15 cellular contexts compared by ENCODE assay signal in the genomic region with DNA sequence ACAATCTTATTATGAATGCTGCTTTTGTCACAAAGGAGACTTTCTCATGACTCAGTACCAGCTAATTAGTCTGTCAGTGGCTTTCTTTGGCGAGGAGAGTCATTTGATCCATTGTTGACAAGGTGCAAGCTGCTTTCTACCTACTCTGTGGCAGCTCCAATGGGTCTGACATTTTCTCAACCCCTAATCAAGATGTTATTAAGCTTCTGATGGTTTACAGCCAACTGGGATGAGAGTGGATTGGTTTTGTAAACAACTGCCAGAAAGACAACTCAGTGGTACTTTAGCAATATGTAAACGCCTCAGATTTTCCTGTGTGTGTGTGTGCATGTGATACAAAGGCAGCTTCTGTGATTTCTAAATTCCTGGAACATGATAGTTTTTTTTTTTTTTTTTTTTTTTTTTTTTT. TPM values are rescaled to one million over a fixed set of nuclear protein-coding genes. Genes with fewer than 3 reads are reported as not detected.
DNase-seq lines count a peak whose midpoint lies in the region; ATAC-seq, FAIRE-seq and TF ChIP-seq lines count a peak whose summit lies in the region.
"Had no signal": no experiment of that assay in that cellular context is flagged by ENCODE, and none has a peak within 500 bp of the region (broad histone marks: within the 10 kb centered on the region; RNA-seq: fewer than 3 reads in every experiment).

No MANE protein-coding gene starts in this region.

- H3K9ac ChIP-seq in GM12878 (ENCODE audit: control insufficient read depth, insufficient read depth, low read length) (no peak overlapping the region), colonic mucosa (ENCODE audit: low read depth in 2 of 2, low read length in 2 of 2) (no peak overlapping the region)

- H2AFZ ChIP-seq in GM12878 (ENCODE audit: control insufficient read depth, low read depth, low read length): no peak overlapping the region

- H3K79me2 ChIP-seq in GM12878 (ENCODE audit: control insufficient read depth, insufficient read depth, low read length): no peaks in the 10 kb centered on the region

- ATAC-seq in GM12878 (no peak), HG02884 (IDR thresholded peaks at IDR 0.05; ENCODE audit: unreplicated experiment) (no peak)
- no peak for ATAC-seq in stimulated activated naive CD8-positive, alpha-beta T cell treated with anti-CD3 and anti-CD28 coated beads, Interleukin-15, Interleukin-2, amounts not matched to agents 100 U/mL and 50 U/mL, for 24 hours
- ATAC-seq: effector memory CD8-positive, alpha-beta T cell had no signal

- no peak for TF ChIP-seq EP300 in GM12878 (IDR thresholded peaks at IDR 0.05; ENCODE audit: borderline replicate concordance in 1 of 2, control insufficient read depth in 1 of 2, low read depth in 2 of 2, low read length in 2 of 2)

- no peak for TF ChIP-seq RAD21 in GM12878 (IDR thresholded peaks at IDR 0.05; ENCODE audit: insufficient read depth, low read depth, low read length)

- no peaks in the 10 kb centered on the region for H3K27me3 ChIP-seq in GM12878 (replicated peaks in 1 of 2; ENCODE audit: control insufficient read depth in 2 of 2, insufficient read depth in 2 of 2, low read length in 1 of 2)
- H3K27me3 ChIP-seq in colonic mucosa: no peaks in the 10 kb centered on the region
- H3K27me3 ChIP-seq in uterus: no peaks in the 10 kb centered on the region
- H3K27me3 ChIP-seq: BE2C had no signal

- no peak for FAIRE-seq in GM12878 (lab: Jason Lieb, UNC)
- FAIRE-seq in islet of Langerhans (lab: Jason Lieb, UNC): peak; percentile 5

- no peak overlapping the region for H3K4me2 ChIP-seq in GM12878 (ENCODE audit: control insufficient read depth, insufficient read depth)

- no peaks in the 10 kb centered on the region for H3K36me3 ChIP-seq in GM12878 (ENCODE audit: control insufficient read depth in 2 of 2, insufficient read depth in 2 of 2, low read length in 1 of 2)
- no peaks in the 10 kb centered on the region for H3K36me3 ChIP-seq in colonic mucosa
- no peaks in the 10 kb centered on the region for H3K36me3 ChIP-seq in uterus
- H3K36me3 ChIP-seq: BE2C had no signal

- in situ Hi-C loops in GM12878 (cut with MboI): no loop called here

- no peak for TF ChIP-seq CTCF in GM12878 (IDR thresholded peaks at IDR 0.05 in 2 of 3, conservative IDR thresholded peaks at IDR 0.05 in 1 of 3; ENCODE audit: control insufficient read depth in 2 of 3, extremely low read depth in 1 of 3, insufficient read depth in 1 of 3, low read depth in 3 of 3, low read length in 3 of 3)
- TF ChIP-seq CTCF in colonic mucosa (IDR thresholded peaks at IDR 0.05): no peak
- no peak for TF ChIP-seq CTCF in uterus (IDR thresholded peaks at IDR 0.05)

- H4K20me1 ChIP-seq in GM12878 (ENCODE audit: control insufficient read depth, insufficient read depth): no peaks in the 10 kb centered on the region

- DNase-seq in COR-L47 (lab: John Stamatoyannopoulos, UW): peak; percentile 87
- DNase-seq in NCI-H1436 treated with DMSO at 0.1 percent for 48 hours (lab: John Stamatoyannopoulos, UW): peak; percentile 68
- DNase-seq in GM12878 (ENCODE audit: low read depth, low spot score): no peak
- DNase-seq in colonic mucosa: no peak
- no peak for DNase-seq in uterus
- DNase-seq in stimulated activated naive CD8-positive, alpha-beta T cell treated with anti-CD3 and anti-CD28 coated beads, Interleukin-15, Interleukin-2, amounts not matched to agents 100 U/mL and 50 U/mL, for 24 hours: no peak
- DNase-seq: activated B cell treated with CpG ODN at 0.5 μM for 24 hours; BE2C; effector memory CD8-positive, alpha-beta T cell; GDM1; hippocampal formation had no signal

- CTCF ChIA-PET in GM12878 (lab: Yijun Ruan, JAX): interaction anchor here (1.0 to 1.4 kb wide), 2 partner anchors 23 to 34 kb away, joined by 3 to 6 read pairs; no protein-coding TSS in a partner anchor

- no TSS peak for BruUV-seq in GM12878 (replicated peaks; lab: Mats Ljungman, UMichigan)

- POLR2A ChIA-PET in GM12878 (lab: Charles Lee): interaction anchor here (0.6 to 3.0 kb wide), 3 partner anchors 12 to 75 kb away, joined by 3 to 9 read pairs (median 3); no protein-coding TSS in a partner anchor

- 93% methylated on average over 2 of the region's 2 CpGs for WGBS in GM12878 (ENCODE audit: insufficient coverage, insufficient replicate concordance, low lambda C conversion rate, missing lambda C conversion rate)

- SMC1A ChIA-PET in GM12878 (lab: Charles Lee; ENCODE audit: uncharacterized antibody, unreplicated experiment): interaction anchor here (0.9 to 6.2 kb wide), 7 partner anchors 10 to 30 kb away, joined by 3 to 38 read pairs (median 4); no protein-coding TSS in a partner anchor

- H3K4me1 ChIP-seq in GM12878 (ENCODE audit: control insufficient read depth, insufficient read depth, low read length) (peaks cover 31% of the 10 kb centered on the region), colonic mucosa (no peaks in the 10 kb centered on the region), uterus (no peaks in the 10 kb centered on the region)

- RAD21 ChIA-PET in GM12878 (lab: Charles Lee; ENCODE audit: unreplicated experiment): interaction anchor here (0.7 to 1.7 kb wide), 2 partner anchors 10 to 17 kb away, joined by 3 to 9 read pairs; no protein-coding TSS in a partner anchor

- TF ChIP-seq POLR2A in GM12878 (IDR thresholded peaks at IDR 0.05; ENCODE audit: low read depth, low read length) (no peak), uterus (IDR thresholded peaks at IDR 0.05) (no peak)

- no peaks in the 10 kb centered on the region for H3K9me3 ChIP-seq in GM12878 (replicated peaks; ENCODE audit: control insufficient read depth, insufficient read depth, low read length)
- H3K9me3 ChIP-seq in colonic mucosa: no peaks in the 10 kb centered on the region
- no peaks in the 10 kb centered on the region for H3K9me3 ChIP-seq in uterus
- H3K9me3 ChIP-seq: BE2C had no signal

- intact Hi-C loops in GM12878 (cut with micrococcal nuclease; ENCODE audit: unreplicated experiment) (no loop called here), colonic mucosa (cut with DNase I) (no loop called here), uterus (cut with DNase I; ENCODE audit: low total_unique reads) (no loop called here)

- H3K27ac ChIP-seq in GM12878 (ENCODE audit: control insufficient read depth, insufficient read depth): no peak overlapping the region
- no peak overlapping the region for H3K27ac ChIP-seq in colonic mucosa
- no peak overlapping the region for H3K27ac ChIP-seq in uterus

- H3K4me3 ChIP-seq in GM12878 (no peak overlapping the region), colonic mucosa (no peak overlapping the region), uterus (no peak overlapping the region)
- H3K4me3 ChIP-seq: lung had no signal

TF ChIP-seq in GM12878, 131 proteins besides CTCF, POLR2A, EP300 and RAD21:
- TF ChIP-seq TAF1 (IDR thresholded peaks at IDR 0.05; ENCODE audit: borderline replicate concordance, low read depth, low read length) (no peak), ZNF384 (IDR thresholded peaks at IDR 0.05; ENCODE audit: borderline replicate concordance, low read depth, low read length) (no peak), MTA2 (IDR thresholded peaks at IDR 0.05; ENCODE audit: low read depth) (peak; percentile 34)

RNA-seq across cellular contexts. Expression of a gene that starts 8.2 kb away (rescaled TPM):
- total RNA-seq in GM12878 (2013; cell fraction: nucleolus; rRNA removed): 237 and 241 TPM in 2 replicates
- total RNA-seq in GM12878 (2014; rRNA removed) (16.0 and 18.1 TPM in 2 replicates), GM12878 (2014; rRNA removed; fragmentation: Illumina TruSeq; extraction: Trizol) (21.8 and 22.5 TPM in 2 replicates), GM12878 (2021) (19.0 and 20.2 TPM in 2 replicates), colonic mucosa (1 to 10 TPM; 2.1 to 7.7 TPM), uterus (10 to 100 TPM; 24.1 to 48.7 (median 40.1) TPM)
- polyA plus RNA-seq in GM12878 (2011; ENCODE audit: low read depth): 13.1 TPM
- polyA plus RNA-seq in GM12878 (2011; rRNA removed) (34.9 and 46.5 TPM in 2 replicates), GM12878 (2014; fragmentation: Illumina TruSeq; extraction: Trizol) (16.2 and 17.6 TPM in 2 replicates), GM12878 (2014; fragmentation: Nextera tagmentation; extraction: Ambion mirVana) (1 to 10 TPM; 5.5 to 6.9 TPM), GM12878 (2014; rRNA removed) (15.7 and 22.3 TPM in 2 replicates), GM12878 (2016; fragmentation: Nextera tagmentation; extraction: Ambion mirVana) (10 to 100 TPM; 11.9 to 12.5 TPM)
- 13.7 and 14.5 TPM in 2 replicates for polyA plus RNA-seq in GM12878 (2011; cell fraction: cytosol; rRNA removed)
- 48.8 and 52.2 TPM in 2 replicates for polyA plus RNA-seq in GM12878 (2011; cell fraction: nucleus; rRNA removed)
- polyA plus RNA-seq in GM12878 (2012): 17.4 and 18.7 TPM in 2 replicates
- 29.7 and 38.4 TPM in 2 replicates for polyA minus RNA-seq in GM12878 (2011; rRNA and poly(A)+ RNA removed)
- polyA minus RNA-seq in GM12878 (2011; cell fraction: cytosol; rRNA and poly(A)+ RNA removed): 9.7 and 11.5 TPM in 2 replicates
- 35.3 and 47.7 TPM in 2 replicates for polyA minus RNA-seq in GM12878 (2011; cell fraction: nucleus; rRNA and poly(A)+ RNA removed)

RNA-seq across cellular contexts. Expression of a gene that starts 32.7 kb away (rescaled TPM):
- total RNA-seq in GM12878 (2013; cell fraction: nucleolus; rRNA removed): not detected in 2 replicates
- total RNA-seq in GM12878 (2014; rRNA removed): 0.05 and 0.06 TPM in 2 replicates
- under 0.01 and 0.04 TPM in 2 replicates for total RNA-seq in GM12878 (2014; rRNA removed; fragmentation: Illumina TruSeq; extraction: Trizol)
- total RNA-seq in GM12878 (2021): 0.03 and 0.08 TPM in 2 replicates
- not detected for polyA plus RNA-seq in GM12878 (2011; ENCODE audit: low read depth)
- polyA plus RNA-seq in GM12878 (2011; rRNA removed): not detected in 2 replicates
- polyA plus RNA-seq in GM12878 (2011; cell fraction: cytosol; rRNA removed): under 0.01 TPM in 1 of 2 replicates, not detected in the other
- 0.03 TPM in 1 of 2 replicates, not detected in the other for polyA plus RNA-seq in GM12878 (2011; cell fraction: nucleus; rRNA removed)
- polyA plus RNA-seq in GM12878 (2012): 0.01 TPM in 1 of 2 replicates, not detected in the other
- polyA plus RNA-seq in GM12878 (2014; fragmentation: Illumina TruSeq; extraction: Trizol): 0.02 and 0.06 TPM in 2 replicates
- polyA plus RNA-seq in GM12878 (2014; fragmentation: Nextera tagmentation; extraction: Ambion mirVana): not detected
- 0.08 and 0.09 TPM in 2 replicates for polyA plus RNA-seq in GM12878 (2014; rRNA removed)
- not detected for polyA plus RNA-seq in GM12878 (2016; fragmentation: Nextera tagmentation; extraction: Ambion mirVana)
- under 0.01 TPM in 2 replicates for polyA minus RNA-seq in GM12878 (2011; rRNA and poly(A)+ RNA removed)
- polyA minus RNA-seq in GM12878 (2011; cell fraction: cytosol; rRNA and poly(A)+ RNA removed): not detected in 2 replicates
- not detected in 2 replicates for polyA minus RNA-seq in GM12878 (2011; cell fraction: nucleus; rRNA and poly(A)+ RNA removed)
- not detected for total RNA-seq in colonic mucosa
- total RNA-seq in uterus: not detected
- total RNA-seq: activated B cell treated with CpG ODN at 0.5 μM for 24 hours, osteoblast had no signal

Comparison
In these comparisons a context has a peak if more than half of its experiments do, and no peak if none do; other contexts are left out.
1. DNase-seq: peak in COR-L47 (single experiment) and NCI-H1436 treated with DMSO at 0.1 percent for 48 hours (single experiment); none in GM12878 (single experiment), colonic mucosa (single experiment), uterus (0 of 2) and stimulated activated naive CD8-positive, alpha-beta T cell treated with anti-CD3 and anti-CD28 coated beads, Interleukin-15, Interleukin-2, amounts not matched to agents 100 U/mL and 50 U/mL, for 24 hours (single experiment).